9 cellular contexts compared by ENCODE assay signal in the genomic region with DNA sequence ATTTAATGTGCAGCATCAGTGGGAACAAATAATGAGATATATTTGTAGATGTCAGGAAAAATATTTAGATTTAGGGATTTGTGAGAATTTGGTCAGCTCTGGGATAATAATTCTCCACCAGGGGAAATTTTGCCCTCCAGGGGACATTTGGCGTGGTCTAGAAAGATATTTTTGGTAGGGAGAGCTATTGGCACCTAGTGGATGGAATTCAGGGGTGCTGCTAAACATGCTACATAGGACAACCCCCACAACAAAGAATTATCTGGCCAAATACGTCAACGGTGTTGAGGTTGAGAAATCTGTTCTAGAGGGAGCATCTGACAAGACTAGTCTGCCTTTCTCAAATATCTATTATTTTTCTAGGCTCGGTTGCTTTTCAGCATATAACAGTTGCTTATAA. TPM values are rescaled to one million over a fixed set of nuclear protein-coding genes. Genes with fewer than 3 reads are reported as not detected.
A peak's percentile ranks its signal among the peaks of the same experiment; 100 is the strongest.
DNase-seq lines count a peak whose midpoint lies in the region; ATAC-seq and TF ChIP-seq lines count a peak whose summit lies in the region.
"Had no signal": no experiment of that assay in that cellular context is flagged by ENCODE, and none has a peak within 500 bp of the region (broad histone marks: within the 10 kb centered on the region; RNA-seq: fewer than 3 reads in every experiment).

No MANE protein-coding gene starts in this region.

- no peaks in the 10 kb centered on the region for H3K27me3 Mint-ChIP-seq in HFFc6 (ENCODE audit: insufficient read depth)
- no peaks in the 10 kb centered on the region for H3K27me3 Mint-ChIP-seq in mesothelial cell of epicardium (ENCODE audit: low read depth)

- ATAC-seq in body of pancreas, result no peak
- ATAC-seq in GM21723 (IDR thresholded peaks at IDR 0.05; ENCODE audit: unreplicated experiment), result no peak

- no peak overlapping the region; the same call in none of the 2 replicates for H3K4me3 Mint-ChIP-seq in HFFc6
- H3K4me3 Mint-ChIP-seq in mesothelial cell of epicardium, result peak overlapping the region; percentile 6

- POLR2A ChIA-PET in BJ (lab: Charles Lee), result no interaction called here

- DNase-seq in BJ (ENCODE audit: low read depth) (no peak), HFFc6 (peak; percentile 63), body of pancreas (peak in 1 of 4 donors; percentile 29), mesothelial cell of epicardium (ENCODE audit: low spot score in 2 of 2, unreplicated experiment in 2 of 2) (no peak), germinal center (ENCODE audit: low spot score) (no peak), hypothalamus (lab: John Stamatoyannopoulos, UW) (no peak)
- no peak for DNase-seq in activated CD4-positive, CD25-positive, alpha-beta regulatory T cell treated with anti-CD3 and anti-CD28 coated beads, Interleukin-2, amount 50 U/mL, for 72 hours
- DNase-seq: anterior cingulate cortex had no signal

- intact Hi-C loops in body of pancreas (cut with DNase I), result no loop called here

- H3K36me3 Mint-ChIP-seq in HFFc6 (ENCODE audit: low read depth) (peaks cover under 1% of the 10 kb centered on the region; the same call in 1 of the 2 replicates), mesothelial cell of epicardium (peaks cover 1% of the 10 kb centered on the region)

- CTCF ChIA-PET in BJ (lab: Yijun Ruan, JAX), result interaction anchor here (1.0 to 2.7 kb wide), 2 partner anchors 21 to 60 kb away, joined by 3 to 8 read pairs; no protein-coding TSS in a partner anchor

- H3K27ac ChIP-seq in body of pancreas, result peak overlapping the region in 3 of 4 donors; percentile 88 to 98 (median 94)

- H3K4me3 ChIP-seq in BJ (ENCODE audit: low read depth, low read length) (no peak overlapping the region), body of pancreas (no peak overlapping the region)

- peak; percentile 58 for TF ChIP-seq CTCF in BJ (IDR thresholded peaks at IDR 0.05; ENCODE audit: insufficient read depth, low read depth, low read length)
- TF ChIP-seq CTCF in HFFc6 (IDR thresholded peaks at IDR 0.05), result peak; percentile 84
- TF ChIP-seq CTCF in body of pancreas (IDR thresholded peaks at IDR 0.05), result peak in 6 of 7 experiments; percentile 13 to 66 (median 52)
- TF ChIP-seq CTCF in mesothelial cell of epicardium (IDR thresholded peaks at IDR 0.05; ENCODE audit: unreplicated experiment), result peak; percentile 69

- 0 out of 2 replicates have a peak, but pooled peaks cover 1% of the 10 kb centered on the region for H3K36me3 ChIP-seq in BJ (ENCODE audit: control insufficient read depth, insufficient read depth, low read length)
- H3K36me3 ChIP-seq in body of pancreas (replicated peaks in 1 of 2; ENCODE audit: insufficient read depth in 1 of 2, low read depth in 2 of 2), result no peaks in the 10 kb centered on the region

- H3K4me1 Mint-ChIP-seq in HFFc6 (ENCODE audit: low read depth) (peaks cover 30% of the 10 kb centered on the region), mesothelial cell of epicardium (peaks cover 43% of the 10 kb centered on the region)

- H3K27ac Mint-ChIP-seq in HFFc6 (no peak overlapping the region), mesothelial cell of epicardium (peak overlapping the region; percentile 39)

- no peak for TF ChIP-seq POLR2A in body of pancreas (IDR thresholded peaks at IDR 0.05)

- H3K27me3 ChIP-seq in BJ (ENCODE audit: control insufficient read depth, insufficient read depth, low read length) (no peaks in the 10 kb centered on the region), body of pancreas (no peaks in the 10 kb centered on the region)

- no peaks in the 10 kb centered on the region for H3K9me3 ChIP-seq in body of pancreas

- H3K4me1 ChIP-seq in body of pancreas, result peaks cover 40% of the 10 kb centered on the region

- H3K9me3 Mint-ChIP-seq in HFFc6, result no peaks in the 10 kb centered on the region
- no peaks in the 10 kb centered on the region for H3K9me3 Mint-ChIP-seq in mesothelial cell of epicardium

- 41 to 45% methylated on average over 4 of the region's 4 CpGs for whole genome bisulfite sequencing in body of pancreas, 2 donors

RNA-seq across cellular contexts. Expression of gene ADK, which starts 2.1 kb away (rescaled TPM):
- polyA plus RNA-seq in BJ (2011; rRNA removed), result 19.4 and 37.6 TPM in 2 replicates
- polyA minus RNA-seq in BJ (2011; rRNA and poly(A)+ RNA removed), result 7.4 and 8.4 TPM in 2 replicates
- total RNA-seq in HFFc6 (2021; fragmentation: NEBNext Ultra II Directional; extraction: Animal tissue kit (Norgen Biotek cat#: 25700)), result 10 to 100 TPM; 74.1 to 97.6 (median 86.0) TPM
- total RNA-seq in body of pancreas, result 10 to 100 TPM; 12.9 to 18.7 TPM
- 25.0 to 26.2 TPM (median 26.2 TPM) in 3 replicates for total RNA-seq in mesothelial cell of epicardium

RNA-seq across cellular contexts. Expression of gene AP3M1, which starts 2.5 kb away (rescaled TPM):
- 31.7 and 53.5 TPM in 2 replicates for polyA plus RNA-seq in BJ (2011; rRNA removed)
- polyA minus RNA-seq in BJ (2011; rRNA and poly(A)+ RNA removed), result 18.8 and 25.2 TPM in 2 replicates
- 10 to 100 TPM; 41.4 to 51.5 (median 47.0) TPM for total RNA-seq in HFFc6 (2021; fragmentation: NEBNext Ultra II Directional; extraction: Animal tissue kit (Norgen Biotek cat#: 25700))
- total RNA-seq in body of pancreas, result 10 to 100 TPM in 1 of 2 donors, 1 to 10 TPM in 1; 7.9 to 17.1 TPM
- 47.6 to 49.4 TPM (median 48.7 TPM) in 3 replicates for total RNA-seq in mesothelial cell of epicardium
